Comparison of ENCODE assay signal across 10 cellular contexts in the genomic region with DNA sequence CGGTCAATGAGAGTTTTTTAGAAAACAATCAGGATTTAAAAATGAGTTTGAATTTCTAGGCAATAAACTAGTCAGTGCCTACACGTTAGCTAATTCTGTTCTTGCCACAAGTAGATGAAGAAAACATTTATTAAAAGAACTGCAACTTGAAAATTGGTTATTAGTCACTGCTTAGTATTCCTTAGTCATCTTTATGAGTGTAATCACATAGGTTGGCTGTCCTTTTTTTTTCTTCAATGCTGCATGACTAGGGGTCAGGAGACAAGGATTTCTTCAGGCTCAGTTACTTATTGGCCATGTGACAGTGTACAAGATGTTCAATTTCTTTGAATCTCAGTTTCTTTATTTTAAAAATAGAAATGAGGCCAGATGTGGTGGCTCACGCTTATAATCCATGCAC. TPM values are rescaled to one million over a fixed set of nuclear protein-coding genes. Genes with fewer than 3 reads are reported as not detected.
DNase-seq lines count a peak whose midpoint lies in the region; ATAC-seq and TF ChIP-seq lines count a peak whose summit lies in the region.
"Had no signal": no experiment of that assay in that cellular context is flagged by ENCODE, and none has a peak within 500 bp of the region (broad histone marks: within the 10 kb centered on the region; RNA-seq: fewer than 3 reads in every experiment).

No MANE protein-coding gene starts in this region.

- H3K27ac Mint-ChIP-seq in HFFc6 (peak overlapping the region; percentile 88), Calu3 (ENCODE audit: unreplicated experiment) (no peak overlapping the region)
- H3K27ac Mint-ChIP-seq: activated CD4-positive, alpha-beta memory T cell treated with anti-CD3 and anti-CD28 coated beads, Interleukin-2, amount 10 ng/mL, durations not matched to agents 7 days and 5 days; neural progenitor cell had no signal

- peak; percentile 29 to 72 for ATAC-seq in lower lobe of right lung

- H3K9me3 ChIP-seq in mammary epithelial cell (replicated peaks; ENCODE audit: insufficient read depth, low read length) (no peaks in the 10 kb centered on the region), lower lobe of right lung (no peaks in the 10 kb centered on the region)

- H3K4me1 Mint-ChIP-seq in HFFc6 (ENCODE audit: low read depth), result peaks cover 23% of the 10 kb centered on the region
- H3K4me1 Mint-ChIP-seq in Calu3 (ENCODE audit: low read depth, unreplicated experiment), result peaks cover 23% of the 10 kb centered on the region

- in situ Hi-C loops in mammary epithelial cell (cut with MboI; ENCODE audit: low sequenced_read_pairs in 2 of 2), result no loop called here

- H2AFZ ChIP-seq in mammary epithelial cell (ENCODE audit: low read depth, low read length), result no peak overlapping the region
- H2AFZ ChIP-seq: neural progenitor cell had no signal

- CTCF ChIA-PET in mammary epithelial cell (lab: Charles Lee; ENCODE audit: low non-redundant PET) (no interaction called here), Calu3 (lab: Charles Lee) (no interaction called here)

- H4K20me1 ChIP-seq in mammary epithelial cell (ENCODE audit: insufficient read depth, low read length), result no peaks in the 10 kb centered on the region

- H3K27me3 ChIP-seq in mammary epithelial cell (ENCODE audit: insufficient read depth, low read length) (no peaks in the 10 kb centered on the region), lower lobe of right lung (ENCODE audit: low read depth) (no peaks in the 10 kb centered on the region)
- H3K27me3 ChIP-seq: neural progenitor cell had no signal

- peaks cover 55% of the 10 kb centered on the region for H3K79me2 ChIP-seq in mammary epithelial cell (ENCODE audit: insufficient read depth, low read length)

- intact Hi-C loops in mammary epithelial cell (cut with micrococcal nuclease) (loop anchor here (1.0 kb wide), 1 partner anchor 15 kb away; no protein-coding TSS in a partner anchor), lower lobe of right lung (cut with DNase I) (no loop called here), Calu3 (cut with micrococcal nuclease; ENCODE audit: unreplicated experiment) (loop anchor here (2.0 kb wide), 1 partner anchor 14 kb away; no protein-coding TSS in a partner anchor), posterior vena cava (cut with DNase I) (no loop called here)

- peak overlapping the region; percentile 50 for H3K9ac ChIP-seq in mammary epithelial cell (ENCODE audit: insufficient read depth, low read length)
- H3K9ac ChIP-seq: neural progenitor cell had no signal

- TF ChIP-seq CTCF in HFFc6 (IDR thresholded peaks at IDR 0.05) (no peak), mammary epithelial cell (conservative IDR thresholded peaks at IDR 0.05 in 1 of 2, IDR thresholded peaks at IDR 0.05 in 1 of 2; ENCODE audit: extremely low read depth in 1 of 2, insufficient read depth in 1 of 2, low read depth in 1 of 2, low read length in 2 of 2) (no peak), lower lobe of right lung (IDR thresholded peaks at IDR 0.05) (no peak), Calu3 (IDR thresholded peaks at IDR 0.05; ENCODE audit: unreplicated experiment) (no peak)

- dilution Hi-C loops in mammary epithelial cell (cut with HindIII; ENCODE audit: low sequenced_read_pairs), result no loop called here

- H3K27ac ChIP-seq in mammary epithelial cell (ENCODE audit: insufficient read depth, low read depth, low read length) (peak overlapping the region; percentile 95), lower lobe of right lung (no peak overlapping the region)
- H3K27ac ChIP-seq: neural progenitor cell had no signal

- peak overlapping the region; percentile 69 for H3K4me2 ChIP-seq in mammary epithelial cell (ENCODE audit: insufficient read depth, low read depth, low read length)
- H3K4me2 ChIP-seq: neural progenitor cell had no signal

- H3K4me3 ChIP-seq in mammary epithelial cell (replicated peaks in 1 of 3; ENCODE audit: insufficient read depth in 1 of 3, low read depth in 2 of 3, low read length in 3 of 3), result peak overlapping the region in 1 of 3 experiments; percentile 9
- H3K4me3 ChIP-seq in lower lobe of right lung, result no peak overlapping the region
- H3K4me3 ChIP-seq: neural progenitor cell had no signal

- peaks cover 5% of the 10 kb centered on the region for H3K36me3 ChIP-seq in mammary epithelial cell (ENCODE audit: insufficient read depth, low read length)
- H3K36me3 ChIP-seq in lower lobe of right lung, result peaks cover 17% of the 10 kb centered on the region
- H3K36me3 ChIP-seq: neural progenitor cell had no signal

- no TSS peak for BruUV-seq in mammary epithelial cell (replicated peaks; lab: Mats Ljungman, UMichigan)
- no TSS peak for BruUV-seq in Calu3 (replicated peaks; lab: Mats Ljungman, UMichigan)

- H3K4me3 Mint-ChIP-seq in HFFc6, result peak overlapping the region; percentile 75
- no peak overlapping the region for H3K4me3 Mint-ChIP-seq in Calu3 (ENCODE audit: low read depth, unreplicated experiment)
- H3K4me3 Mint-ChIP-seq: activated CD4-positive, alpha-beta memory T cell treated with anti-CD3 and anti-CD28 coated beads, Interleukin-2, amount 10 ng/mL, durations not matched to agents 7 days and 5 days; neural progenitor cell had no signal

- DNase-seq in AG20443 (ENCODE audit: low spot score) (peak; percentile 75), HFFc6 (peak; percentile 80), mammary epithelial cell (peak; percentile 92), lower lobe of right lung (no peak), DMS 273 (lab: John Stamatoyannopoulos, UW; ENCODE audit: unreplicated experiment) (no peak), Calu3 (no peak), NCI-H2196 (lab: John Stamatoyannopoulos, UW; ENCODE audit: unreplicated experiment) (no peak), posterior vena cava (ENCODE audit: low spot score) (no peak)
- DNase-seq: activated CD4-positive, alpha-beta memory T cell treated with anti-CD3 and anti-CD28 coated beads, Interleukin-2, amount 10 ng/mL, durations not matched to agents 7 days and 5 days had no signal

- H3K36me3 Mint-ChIP-seq in HFFc6 (ENCODE audit: low read depth), result peaks cover 25% of the 10 kb centered on the region
- H3K36me3 Mint-ChIP-seq in Calu3 (ENCODE audit: insufficient read depth, unreplicated experiment), result peaks cover 41% of the 10 kb centered on the region

- H3K27me3 Mint-ChIP-seq in HFFc6 (ENCODE audit: insufficient read depth), result no peaks in the 10 kb centered on the region; the same call in 1 of the 2 replicates
- H3K27me3 Mint-ChIP-seq in Calu3 (ENCODE audit: unreplicated experiment), result no peaks in the 10 kb centered on the region
- H3K27me3 Mint-ChIP-seq: activated CD4-positive, alpha-beta memory T cell treated with anti-CD3 and anti-CD28 coated beads, Interleukin-2, amount 10 ng/mL, durations not matched to agents 7 days and 5 days had no signal

- H3K4me1 ChIP-seq in mammary epithelial cell (ENCODE audit: insufficient read depth, low read length) (peaks cover 10% of the 10 kb centered on the region), lower lobe of right lung (no peaks in the 10 kb centered on the region)
- H3K4me1 ChIP-seq: neural progenitor cell had no signal

- H3K9me3 Mint-ChIP-seq in HFFc6, result no peaks in the 10 kb centered on the region
- no peaks in the 10 kb centered on the region for H3K9me3 Mint-ChIP-seq in Calu3 (ENCODE audit: low read depth, unreplicated experiment)
- H3K9me3 Mint-ChIP-seq: activated CD4-positive, alpha-beta memory T cell treated with anti-CD3 and anti-CD28 coated beads, Interleukin-2, amount 10 ng/mL, durations not matched to agents 7 days and 5 days; neural progenitor cell had no signal

- WGBS in mammary epithelial cell (ENCODE audit: low coverage, missing lambda C conversion rate), result 33% methylated on average over 3 of the region's 3 CpGs

RNA-seq across cellular contexts. Expression of a gene that starts 17.1 kb away (rescaled TPM):
- 10 to 100 TPM; 29.2 to 38.6 (median 37.2) TPM for total RNA-seq in HFFc6 (2021; fragmentation: NEBNext Ultra II Directional; extraction: Animal tissue kit (Norgen Biotek cat#: 25700))
- 10 to 100 TPM; 22.3 to 40.3 TPM for total RNA-seq in mammary epithelial cell
- 18.2 TPM for polyA plus RNA-seq in mammary epithelial cell
- 24.5 TPM for polyA minus RNA-seq in mammary epithelial cell
- total RNA-seq in lower lobe of right lung, result 104 TPM
- 134 and 190 TPM in 2 replicates for total RNA-seq in Calu3 (2022)
- total RNA-seq in posterior vena cava, result 10 to 100 TPM; 39.9 to 48.1 TPM

RNA-seq across cellular contexts. Expression of a gene that starts 55.0 kb away (rescaled TPM):
- under 1 TPM in 1 of 6 experiments, not detected in 5; 0.50 TPM for total RNA-seq in HFFc6 (2021; fragmentation: NEBNext Ultra II Directional; extraction: Animal tissue kit (Norgen Biotek cat#: 25700))
- total RNA-seq in mammary epithelial cell (1 to 10 TPM in 1 of 2 donors, under 1 TPM in 1; 0.67 to 1.3 TPM), lower lobe of right lung (0.59 TPM), Calu3 (2022) (0.50 and 0.64 TPM in 2 replicates), posterior vena cava (not detected)
- 0.15 TPM for polyA plus RNA-seq in mammary epithelial cell
- not detected for polyA minus RNA-seq in mammary epithelial cell

Comparison
In these comparisons a context has a peak if more than half of its experiments do, and no peak if none do; other contexts are left out.
1. DNase-seq: peak in AG20443 (single experiment), HFFc6 (single experiment) and mammary epithelial cell (single experiment); none in lower lobe of right lung (single experiment), DMS 273 (single experiment), Calu3 (single experiment), NCI-H2196 (single experiment) and posterior vena cava (single experiment).
2. intact Hi-C loops: an anchor here in mammary epithelial cell (1.0 kb wide) and Calu3 (2.0 kb wide); none called in lower lobe of right lung and posterior vena cava.